ENCODE assay signal across 1 cellular context in the genomic region with DNA sequence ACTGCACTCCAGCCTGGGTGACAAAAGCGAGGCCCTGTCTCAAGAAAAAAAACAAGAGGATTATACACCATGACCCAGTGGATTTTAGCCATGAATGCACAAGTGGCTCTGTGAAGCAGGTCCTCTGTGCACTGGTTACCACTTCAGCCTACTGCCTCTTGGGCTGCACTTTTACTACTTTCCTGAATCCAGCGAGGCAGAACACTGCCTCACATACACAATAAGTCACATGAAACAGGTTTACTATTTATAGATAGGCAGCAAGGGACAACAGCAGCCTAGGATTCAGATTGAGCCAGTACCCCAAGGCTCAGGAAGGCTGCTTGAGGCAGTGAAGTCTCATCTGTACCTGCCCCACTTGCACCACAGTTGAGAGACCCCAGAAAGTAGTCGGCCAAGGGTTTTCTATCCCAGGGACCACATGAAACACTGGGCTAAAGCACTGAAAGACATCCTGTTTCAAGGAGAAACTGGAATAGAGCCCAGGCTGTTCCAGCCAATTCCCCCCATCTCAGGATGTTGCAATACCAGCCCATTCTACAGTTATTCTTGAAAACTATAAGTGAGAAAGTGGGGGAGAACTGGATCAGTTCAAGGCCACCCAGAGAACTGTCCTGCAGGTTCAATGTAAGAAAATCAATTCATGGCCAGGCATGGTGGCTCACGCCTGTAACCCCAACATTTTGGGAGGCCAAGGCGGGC.
TF ChIP-seq lines count a peak whose summit lies in the region.

No MANE protein-coding gene starts in this region.

TF ChIP-seq in endothelial cell of umbilical vein, 7 proteins besides CTCF, POLR2A, EP300 and RAD21:
- no peak for TF ChIP-seq POLR2AphosphoS5 (IDR thresholded peaks at IDR 0.05; ENCODE audit: insufficient read depth, low read depth, low read length)
- TF ChIP-seq MYC (IDR thresholded peaks at IDR 0.05; ENCODE audit: low read depth, low read length) = no peak
- TF ChIP-seq GATA2 (IDR thresholded peaks at IDR 0.05; ENCODE audit: insufficient read depth, insufficient read length, low read depth, low read length) = no peak
- TF ChIP-seq MAX (IDR thresholded peaks at IDR 0.05; ENCODE audit: insufficient read depth, insufficient read length) = no peak
- TF ChIP-seq EZH2 (IDR thresholded peaks at IDR 0.05; ENCODE audit: borderline replicate concordance, low read depth, low read length, severe bottlenecking) = no peak
- TF ChIP-seq FOS (IDR thresholded peaks at IDR 0.05; ENCODE audit: borderline replicate concordance, insufficient read depth, low read length) = no peak
- no peak for TF ChIP-seq JUN (IDR thresholded peaks at IDR 0.05; ENCODE audit: borderline replicate concordance, insufficient read depth, insufficient read length, low read depth)
TF ChIP-seq in endothelial cell of umbilical vein: peak in this region for 0.
